Comparison of ENCODE assay signal across 1 cellular context in genomic region chr12:130247634-130248237, GRCh38.
TF ChIP-seq lines count a peak whose summit lies in the region.

No MANE protein-coding gene starts in this region.

TF ChIP-seq in H1, 55 proteins besides CTCF, POLR2A, EP300 and RAD21 (continued from another document):
- TF ChIP-seq, protein P1, sequence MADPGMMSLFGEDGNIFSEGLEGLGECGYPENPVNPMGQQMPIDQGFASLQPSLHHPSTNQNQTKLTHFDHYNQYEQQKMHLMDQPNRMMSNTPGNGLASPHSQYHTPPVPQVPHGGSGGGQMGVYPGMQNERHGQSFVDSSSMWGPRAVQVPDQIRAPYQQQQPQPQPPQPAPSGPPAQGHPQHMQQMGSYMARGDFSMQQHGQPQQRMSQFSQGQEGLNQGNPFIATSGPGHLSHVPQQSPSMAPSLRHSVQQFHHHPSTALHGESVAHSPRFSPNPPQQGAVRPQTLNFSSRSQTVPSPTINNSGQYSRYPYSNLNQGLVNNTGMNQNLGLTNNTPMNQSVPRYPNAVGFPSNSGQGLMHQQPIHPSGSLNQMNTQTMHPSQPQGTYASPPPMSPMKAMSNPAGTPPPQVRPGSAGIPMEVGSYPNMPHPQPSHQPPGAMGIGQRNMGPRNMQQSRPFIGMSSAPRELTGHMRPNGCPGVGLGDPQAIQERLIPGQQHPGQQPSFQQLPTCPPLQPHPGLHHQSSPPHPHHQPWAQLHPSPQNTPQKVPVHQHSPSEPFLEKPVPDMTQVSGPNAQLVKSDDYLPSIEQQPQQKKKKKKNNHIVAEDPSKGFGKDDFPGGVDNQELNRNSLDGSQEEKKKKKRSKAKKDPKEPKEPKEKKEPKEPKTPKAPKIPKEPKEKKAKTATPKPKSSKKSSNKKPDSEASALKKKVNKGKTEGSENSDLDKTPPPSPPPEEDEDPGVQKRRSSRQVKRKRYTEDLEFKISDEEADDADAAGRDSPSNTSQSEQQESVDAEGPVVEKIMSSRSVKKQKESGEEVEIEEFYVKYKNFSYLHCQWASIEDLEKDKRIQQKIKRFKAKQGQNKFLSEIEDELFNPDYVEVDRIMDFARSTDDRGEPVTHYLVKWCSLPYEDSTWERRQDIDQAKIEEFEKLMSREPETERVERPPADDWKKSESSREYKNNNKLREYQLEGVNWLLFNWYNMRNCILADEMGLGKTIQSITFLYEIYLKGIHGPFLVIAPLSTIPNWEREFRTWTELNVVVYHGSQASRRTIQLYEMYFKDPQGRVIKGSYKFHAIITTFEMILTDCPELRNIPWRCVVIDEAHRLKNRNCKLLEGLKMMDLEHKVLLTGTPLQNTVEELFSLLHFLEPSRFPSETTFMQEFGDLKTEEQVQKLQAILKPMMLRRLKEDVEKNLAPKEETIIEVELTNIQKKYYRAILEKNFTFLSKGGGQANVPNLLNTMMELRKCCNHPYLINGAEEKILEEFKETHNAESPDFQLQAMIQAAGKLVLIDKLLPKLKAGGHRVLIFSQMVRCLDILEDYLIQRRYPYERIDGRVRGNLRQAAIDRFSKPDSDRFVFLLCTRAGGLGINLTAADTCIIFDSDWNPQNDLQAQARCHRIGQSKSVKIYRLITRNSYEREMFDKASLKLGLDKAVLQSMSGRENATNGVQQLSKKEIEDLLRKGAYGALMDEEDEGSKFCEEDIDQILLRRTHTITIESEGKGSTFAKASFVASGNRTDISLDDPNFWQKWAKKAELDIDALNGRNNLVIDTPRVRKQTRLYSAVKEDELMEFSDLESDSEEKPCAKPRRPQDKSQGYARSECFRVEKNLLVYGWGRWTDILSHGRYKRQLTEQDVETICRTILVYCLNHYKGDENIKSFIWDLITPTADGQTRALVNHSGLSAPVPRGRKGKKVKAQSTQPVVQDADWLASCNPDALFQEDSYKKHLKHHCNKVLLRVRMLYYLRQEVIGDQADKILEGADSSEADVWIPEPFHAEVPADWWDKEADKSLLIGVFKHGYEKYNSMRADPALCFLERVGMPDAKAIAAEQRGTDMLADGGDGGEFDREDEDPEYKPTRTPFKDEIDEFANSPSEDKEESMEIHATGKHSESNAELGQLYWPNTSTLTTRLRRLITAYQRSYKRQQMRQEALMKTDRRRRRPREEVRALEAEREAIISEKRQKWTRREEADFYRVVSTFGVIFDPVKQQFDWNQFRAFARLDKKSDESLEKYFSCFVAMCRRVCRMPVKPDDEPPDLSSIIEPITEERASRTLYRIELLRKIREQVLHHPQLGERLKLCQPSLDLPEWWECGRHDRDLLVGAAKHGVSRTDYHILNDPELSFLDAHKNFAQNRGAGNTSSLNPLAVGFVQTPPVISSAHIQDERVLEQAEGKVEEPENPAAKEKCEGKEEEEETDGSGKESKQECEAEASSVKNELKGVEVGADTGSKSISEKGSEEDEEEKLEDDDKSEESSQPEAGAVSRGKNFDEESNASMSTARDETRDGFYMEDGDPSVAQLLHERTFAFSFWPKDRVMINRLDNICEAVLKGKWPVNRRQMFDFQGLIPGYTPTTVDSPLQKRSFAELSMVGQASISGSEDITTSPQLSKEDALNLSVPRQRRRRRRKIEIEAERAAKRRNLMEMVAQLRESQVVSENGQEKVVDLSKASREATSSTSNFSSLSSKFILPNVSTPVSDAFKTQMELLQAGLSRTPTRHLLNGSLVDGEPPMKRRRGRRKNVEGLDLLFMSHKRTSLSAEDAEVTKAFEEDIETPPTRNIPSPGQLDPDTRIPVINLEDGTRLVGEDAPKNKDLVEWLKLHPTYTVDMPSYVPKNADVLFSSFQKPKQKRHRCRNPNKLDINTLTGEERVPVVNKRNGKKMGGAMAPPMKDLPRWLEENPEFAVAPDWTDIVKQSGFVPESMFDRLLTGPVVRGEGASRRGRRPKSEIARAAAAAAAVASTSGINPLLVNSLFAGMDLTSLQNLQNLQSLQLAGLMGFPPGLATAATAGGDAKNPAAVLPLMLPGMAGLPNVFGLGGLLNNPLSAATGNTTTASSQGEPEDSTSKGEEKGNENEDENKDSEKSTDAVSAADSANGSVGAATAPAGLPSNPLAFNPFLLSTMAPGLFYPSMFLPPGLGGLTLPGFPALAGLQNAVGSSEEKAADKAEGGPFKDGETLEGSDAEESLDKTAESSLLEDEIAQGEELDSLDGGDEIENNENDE (IDR thresholded peaks at IDR 0.05; ENCODE audit: insufficient replicate concordance, low read length) = no peak
- TF ChIP-seq RBBP5 (IDR thresholded peaks at IDR 0.05; ENCODE audit: borderline replicate concordance, low read depth, low read length) (no peak), PHF8 (conservative IDR thresholded peaks at IDR 0.05; ENCODE audit: low read depth, low read length) (no peak)
